In genomic region chr4:150782311-150782710, GRCh38 we compare ENCODE assay signal across 12 cellular contexts.
DNase-seq lines count a peak whose midpoint lies in the region; ATAC-seq, FAIRE-seq and TF ChIP-seq lines count a peak whose summit lies in the region.
"Had no signal": no experiment of that assay in that cellular context is flagged by ENCODE, and none has a peak within 500 bp of the region (broad histone marks: within the 10 kb centered on the region; RNA-seq: fewer than 3 reads in every experiment).

No MANE protein-coding gene starts in this region.

- FAIRE-seq in K562 (lab: Jason Lieb, UNC), result peak; percentile 15

- H3K4me3 Mint-ChIP-seq in osteocyte (ENCODE audit: unreplicated experiment), result peak overlapping the region; percentile 24
- H3K4me3 Mint-ChIP-seq: activated CD8-positive, alpha-beta memory T cell treated with anti-CD3 and anti-CD28 coated beads, Interleukin-2, amount 10 ng/mL, durations not matched to agents 7 days and 5 days had no signal

- H3K27ac ChIP-seq in K562 (ENCODE audit: extremely low read depth, low read depth, low read length) (no peak overlapping the region), colonic mucosa (no peak overlapping the region)
- H3K27ac ChIP-seq: prostate gland had no signal

- peaks cover 16% of the 10 kb centered on the region for H3K4me1 Mint-ChIP-seq in osteocyte (ENCODE audit: unreplicated experiment)
- H3K4me1 Mint-ChIP-seq: activated CD8-positive, alpha-beta memory T cell treated with anti-CD3 and anti-CD28 coated beads, Interleukin-2, amount 10 ng/mL, durations not matched to agents 7 days and 5 days had no signal

- H3K36me3 ChIP-seq in K562 (ENCODE audit: control insufficient read depth, insufficient read depth, low read length) (no peaks in the 10 kb centered on the region; the same call in 2 of the 3 replicates), colonic mucosa (no peaks in the 10 kb centered on the region)
- H3K36me3 ChIP-seq: prostate gland had no signal

- no peaks in the 10 kb centered on the region for H3K9me3 ChIP-seq in K562 (replicated peaks; ENCODE audit: control insufficient read depth, insufficient read depth, low read depth, low read length)
- no peaks in the 10 kb centered on the region for H3K9me3 ChIP-seq in colonic mucosa
- H3K9me3 ChIP-seq: prostate gland had no signal

- POLR2A ChIA-PET in K562 (lab: Yijun Ruan, JAX), result no interaction called here

- no peaks in the 10 kb centered on the region for H3K27me3 Mint-ChIP-seq in osteocyte (ENCODE audit: unreplicated experiment)
- H3K27me3 Mint-ChIP-seq: activated CD8-positive, alpha-beta memory T cell treated with anti-CD3 and anti-CD28 coated beads, Interleukin-2, amount 10 ng/mL, durations not matched to agents 7 days and 5 days had no signal

- H3K9me1 ChIP-seq in K562 (ENCODE audit: control insufficient read depth, insufficient read depth, low read length), result no peaks in the 10 kb centered on the region

- no peaks in the 10 kb centered on the region for H4K20me1 ChIP-seq in K562 (replicated peaks; ENCODE audit: control insufficient read depth, insufficient read depth, low read length)

- H3K27me3 ChIP-seq in K562 (ENCODE audit: control insufficient read depth in 2 of 2, insufficient read depth in 2 of 2, low read length in 2 of 2) (no peaks in the 10 kb centered on the region), colonic mucosa (no peaks in the 10 kb centered on the region)

- no peak for TF ChIP-seq POLR2A in K562 (conservative IDR thresholded peaks at IDR 0.05)

- BruUV-seq in K562 (replicated peaks; lab: Mats Ljungman, UMichigan), result no TSS peak

- no peaks in the 10 kb centered on the region for H3K9me3 Mint-ChIP-seq in osteocyte (ENCODE audit: unreplicated experiment)

- in situ Hi-C loops in K562 (cut with MboI) (no loop called here), GM13977 (cut with MboI; ENCODE audit: low pct_unique_long_range_greater_than_20kb, low sequenced_read_pairs, unreplicated experiment) (no loop called here)

- WGBS in K562 (ENCODE audit: insufficient coverage, low coverage, missing lambda C conversion rate), result 57% methylated on average over 2 of the region's 2 CpGs

- no peak overlapping the region for H3K9ac ChIP-seq in K562 (ENCODE audit: insufficient read depth in 1 of 2, low read depth in 2 of 2, low read length in 2 of 2)
- no peak overlapping the region for H3K9ac ChIP-seq in colonic mucosa (ENCODE audit: low read depth in 2 of 2, low read length in 2 of 2)

- H2AFZ ChIP-seq in K562 (ENCODE audit: low read depth, low read length), result no peak overlapping the region

- ATAC-seq in K562, result no peak
- ATAC-seq: activated CD8-positive, alpha-beta memory T cell treated with anti-CD3 and anti-CD28 coated beads, Interleukin-2, amount 10 ng/mL, durations not matched to agents 7 days and 5 days had no signal

- no peaks in the 10 kb centered on the region for H3K36me3 Mint-ChIP-seq in osteocyte (ENCODE audit: unreplicated experiment)

- DNase-seq in DMS79 treated with DMSO at 0.1 percent for 48 hours (lab: John Stamatoyannopoulos, UW), result peak; percentile 6
- no peak for DNase-seq in DMS79 (lab: John Stamatoyannopoulos, UW)
- peak; percentile 52 for DNase-seq in M059J (ENCODE audit: low read depth)
- DNase-seq in K562 (ENCODE audit: extremely low read depth in 1 of 4, low spot score in 3 of 4), result peak in 1 of 4 experiments; percentile 23
- DNase-seq in osteocyte (ENCODE audit: extremely low spot score, unreplicated experiment), result no peak
- no peak for DNase-seq in colonic mucosa
- no peak for DNase-seq in GM13977 (ENCODE audit: low spot score)
- no peak for DNase-seq in activated CD4-positive, alpha-beta T cell treated with anti-CD3 and anti-CD28 coated beads for 4 hours
- DNase-seq: 8988T; activated CD8-positive, alpha-beta memory T cell treated with anti-CD3 and anti-CD28 coated beads, Interleukin-2, amount 10 ng/mL, durations not matched to agents 7 days and 5 days; amniotic stem cell had no signal

- intact Hi-C loops in K562 (cut with micrococcal nuclease), result no loop called here
- intact Hi-C loops in colonic mucosa (cut with DNase I), result no loop called here

- H3K4me3 ChIP-seq in K562 (no peak overlapping the region), colonic mucosa (no peak overlapping the region)
- H3K4me3 ChIP-seq: prostate gland had no signal

- peak overlapping the region; percentile 36 for H3K27ac Mint-ChIP-seq in osteocyte (ENCODE audit: unreplicated experiment)
- H3K27ac Mint-ChIP-seq: activated CD8-positive, alpha-beta memory T cell treated with anti-CD3 and anti-CD28 coated beads, Interleukin-2, amount 10 ng/mL, durations not matched to agents 7 days and 5 days had no signal

- no peak for TF ChIP-seq EP300 in K562 (IDR thresholded peaks at IDR 0.05; ENCODE audit: low read length)

- no peaks in the 10 kb centered on the region for H3K79me2 ChIP-seq in K562 (ENCODE audit: control insufficient read depth, insufficient read depth, low read length)

- no peak for TF ChIP-seq RAD21 in K562 (CRISPR knock-in tag; conservative IDR thresholded peaks at IDR 0.05 in 1 of 2, IDR thresholded peaks at IDR 0.05 in 1 of 2)

- H3K4me2 ChIP-seq in K562 (ENCODE audit: insufficient read depth, low read length), result no peak overlapping the region

- H3K4me1 ChIP-seq in K562 (replicated peaks in 1 of 2; ENCODE audit: control insufficient read depth in 2 of 2, insufficient read depth in 2 of 2, low read length in 2 of 2), result peaks cover 0 to 8% of the 10 kb centered on the region in 2 experiments; a peak in 3 of 5 replicates
- no peaks in the 10 kb centered on the region for H3K4me1 ChIP-seq in colonic mucosa
- H3K4me1 ChIP-seq: prostate gland had no signal

- CTCF ChIA-PET in K562 (lab: Yijun Ruan, JAX; ENCODE audit: low intra/inter-chr PET ratio), result no interaction called here

- no peak for TF ChIP-seq CTCF in K562 (IDR thresholded peaks at IDR 0.05 in 2 of 3, conservative IDR thresholded peaks at IDR 0.05 in 1 of 3; ENCODE audit: insufficient read depth in 2 of 3, low read depth in 1 of 3, low read length in 3 of 3)
- TF ChIP-seq CTCF in osteocyte (IDR thresholded peaks at IDR 0.05), result no peak
- no peak for TF ChIP-seq CTCF in colonic mucosa (IDR thresholded peaks at IDR 0.05)
- TF ChIP-seq CTCF in GM13977 (IDR thresholded peaks at IDR 0.05; ENCODE audit: extremely low read depth, insufficient read depth, missing control alignments), result no peak

TF ChIP-seq in K562, 482 proteins besides CTCF, POLR2A, EP300 and RAD21:
- TF ChIP-seq NFIC (IDR thresholded peaks at IDR 0.05), result peak; percentile 93
- no peak for TF ChIP-seq HBP1 (CRISPR knock-in tag; IDR thresholded peaks at IDR 0.05)

Comparison
In these comparisons a context has a peak if more than half of its experiments do, and no peak if none do; other contexts are left out.
1. DNase-seq: peak in DMS79 treated with DMSO at 0.1 percent for 48 hours (single experiment) and M059J (single experiment); none in DMS79 (single experiment), osteocyte (single experiment), colonic mucosa (single experiment), GM13977 (single experiment) and activated CD4-positive, alpha-beta T cell treated with anti-CD3 and anti-CD28 coated beads for 4 hours (0 of 2).